ENCODE assay signal across 34 cellular contexts in the genomic region with DNA sequence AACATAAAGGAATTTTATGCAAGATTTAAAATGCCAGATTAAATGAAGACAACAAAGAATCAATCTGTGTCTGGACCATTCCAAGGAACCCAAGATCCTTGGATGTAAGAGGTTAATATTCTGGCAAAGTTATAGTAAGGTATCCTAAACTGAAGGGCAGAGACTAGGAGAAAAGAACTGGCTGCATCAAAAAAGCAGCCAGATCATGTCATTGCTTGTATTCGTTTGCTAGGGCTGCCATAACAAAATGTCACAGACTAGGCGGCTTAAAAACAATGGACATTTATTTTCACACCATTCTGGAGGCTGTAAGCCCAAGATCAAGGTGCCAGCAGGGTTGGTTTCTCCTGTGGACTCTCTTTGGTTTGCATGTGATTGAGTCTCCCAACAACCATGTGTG.
DNase-seq lines count a peak whose midpoint lies in the region; ATAC-seq, FAIRE-seq and TF ChIP-seq lines count a peak whose summit lies in the region.
"Had no signal": no experiment of that assay in that cellular context is flagged by ENCODE, and none has a peak within 500 bp of the region (broad histone marks: within the 10 kb centered on the region; RNA-seq: fewer than 3 reads in every experiment).

No MANE protein-coding gene starts in this region.

- TF ChIP-seq CTCF in A549 (IDR thresholded peaks at IDR 0.05), result no peak

- WGBS in A549 (ENCODE audit: missing lambda C conversion rate), result 0% methylated on average over 2 of the region's 2 CpGs

- H3K9me3 ChIP-seq in A549, result no peaks in the 10 kb centered on the region
- H3K9me3 ChIP-seq: BE2C had no signal

- H3K4me1 Mint-ChIP-seq in activated CD4-positive, alpha-beta T cell treated with anti-CD3 and anti-CD28 coated beads, Interleukin-2, amount 10 ng/mL, durations not matched to agents 24 days and 14 days, result no peaks in the 10 kb centered on the region
- H3K4me1 Mint-ChIP-seq: B cell; CD14-positive monocyte; CD4-positive, alpha-beta memory T cell; CD4-positive, CD25-positive, alpha-beta regulatory T cell; CD8-positive, alpha-beta memory T cell had no signal

- peak; percentile 31 for DNase-seq in NCI-H1105 treated with DMSO at 0.1 percent for 48 hours (lab: John Stamatoyannopoulos, UW)
- no peak for DNase-seq in NCI-H1105 (lab: John Stamatoyannopoulos, UW)
- peak; percentile 12 for DNase-seq in activated CD4-positive, alpha-beta T cell treated with anti-CD3 and anti-CD28 coated beads, Interleukin-2, amount 10 ng/mL, durations not matched to agents 24 days and 14 days
- DNase-seq in activated CD4-positive, alpha-beta T cell treated with anti-CD3 and anti-CD28 coated beads for 4 hours, result no peak
- no peak for DNase-seq in A549 (ENCODE audit: low read depth in 1 of 2, low spot score in 1 of 2)
- DNase-seq in NK-92 treated with Interleukin-12 subunit alpha and Interleukin-12 subunit beta, amount 100 ng/mL, for 24 hours (lab: John Stamatoyannopoulos, UW), result no peak
- DNase-seq: 8988T; ACHN; AML-193; BE2C; C1 segment of cervical spinal cord; Caco-2; Calu3; CD4-positive, alpha-beta memory T cell; CD4-positive, alpha-beta T cell; CD4-positive, CD25-positive, alpha-beta regulatory T cell; CD8-positive, alpha-beta memory T cell; CD8-positive, alpha-beta T cell; COR-L47; DMS 273 treated with DMSO at 0.1 percent for 48 hours; DMS153; DMS53; DMS79; DMS79 treated with DMSO at 0.1 percent for 48 hours; DND-41; EL had no signal

- CTCF ChIA-PET in A549 (lab: Yijun Ruan, JAX), result no interaction called here

- no peak for TF ChIP-seq RAD21 in A549 (conservative IDR thresholded peaks at IDR 0.05 in 1 of 2, IDR thresholded peaks at IDR 0.05 in 1 of 2)

- no peak overlapping the region for H3K27ac ChIP-seq in A549
- H3K27ac ChIP-seq: 22Rv1; BLaER1; BLaER1 treated with 17β-estradiol and CSF1 and Interleukin-3, amounts not matched to agents 10 nM and 100 nM; C4-2B had no signal

- H3K4me3 ChIP-seq in A549, result no peak overlapping the region
- H3K4me3 ChIP-seq: BLaER1; BLaER1 treated with 17β-estradiol and CSF1 and Interleukin-3, amounts not matched to agents 10 nM and 100 nM had no signal

- no peak overlapping the region for H3K4me3 Mint-ChIP-seq in activated CD4-positive, alpha-beta T cell treated with anti-CD3 and anti-CD28 coated beads, Interleukin-2, amount 10 ng/mL, durations not matched to agents 24 days and 14 days
- H3K4me3 Mint-ChIP-seq: B cell; CD14-positive monocyte; CD4-positive, alpha-beta memory T cell; CD4-positive, alpha-beta T cell; CD4-positive, CD25-positive, alpha-beta regulatory T cell; CD8-positive, alpha-beta memory T cell; CD8-positive, alpha-beta T cell had no signal

- ATAC-seq in A549, result no peak
- ATAC-seq: CD8-positive, alpha-beta T cell had no signal

- H3K27me3 Mint-ChIP-seq in activated CD4-positive, alpha-beta T cell treated with anti-CD3 and anti-CD28 coated beads, Interleukin-2, amount 10 ng/mL, durations not matched to agents 24 days and 14 days, result no peaks in the 10 kb centered on the region

- H3K4me1 ChIP-seq in A549, result no peaks in the 10 kb centered on the region
- H3K4me1 ChIP-seq: BE2C; BLaER1; BLaER1 treated with 17β-estradiol and CSF1 and Interleukin-3, amounts not matched to agents 10 nM and 100 nM; Caco-2 had no signal

- no peaks in the 10 kb centered on the region for H3K9me3 Mint-ChIP-seq in activated CD4-positive, alpha-beta T cell treated with anti-CD3 and anti-CD28 coated beads, Interleukin-2, amount 10 ng/mL, durations not matched to agents 24 days and 14 days
- H3K9me3 Mint-ChIP-seq: CD8-positive, alpha-beta T cell had no signal

- peak; percentile 70 for FAIRE-seq in A549 (lab: Jason Lieb, UNC)
- FAIRE-seq: A204.1, D721Med had no signal

- H3K4me2 ChIP-seq in A549, result no peak overlapping the region
- H3K4me2 ChIP-seq: BLaER1; BLaER1 treated with 17β-estradiol and CSF1 and Interleukin-3, amounts not matched to agents 10 nM and 100 nM had no signal

- TF ChIP-seq POLR2A in A549 (IDR thresholded peaks at IDR 0.05; ENCODE audit: low read length), result no peak

- intact Hi-C loops in activated CD4-positive, alpha-beta T cell treated with anti-CD3 and anti-CD28 coated beads, Interleukin-2, amount 10 ng/mL, durations not matched to agents 24 days and 14 days (cut with micrococcal nuclease), result no loop called here

- no peaks in the 10 kb centered on the region for H3K36me3 Mint-ChIP-seq in activated CD4-positive, alpha-beta T cell treated with anti-CD3 and anti-CD28 coated beads, Interleukin-2, amount 10 ng/mL, durations not matched to agents 24 days and 14 days (ENCODE audit: low read depth)
- H3K36me3 Mint-ChIP-seq: CD14-positive monocyte; CD4-positive, alpha-beta memory T cell; CD4-positive, CD25-positive, alpha-beta regulatory T cell; CD8-positive, alpha-beta memory T cell; CD8-positive, alpha-beta T cell had no signal

- POLR2A ChIA-PET in A549 (lab: Yijun Ruan, JAX), result no interaction called here

- H3K27ac Mint-ChIP-seq in activated CD4-positive, alpha-beta T cell treated with anti-CD3 and anti-CD28 coated beads, Interleukin-2, amount 10 ng/mL, durations not matched to agents 24 days and 14 days, result no peak overlapping the region
- H3K27ac Mint-ChIP-seq: B cell; CD14-positive monocyte; CD4-positive, alpha-beta memory T cell; CD4-positive, alpha-beta T cell; CD4-positive, CD25-positive, alpha-beta regulatory T cell; CD8-positive, alpha-beta memory T cell; CD8-positive, alpha-beta T cell had no signal

- no peak for TF ChIP-seq EP300 in A549 (IDR thresholded peaks at IDR 0.05)

TF ChIP-seq in A549, 52 proteins besides CTCF, POLR2A, EP300 and RAD21:
- TF ChIP-seq FOSB (CRISPR knock-in tag; IDR thresholded peaks at IDR 0.05) (no peak), ZNF302 (CRISPR knock-in tag; IDR thresholded peaks at IDR 0.05) (no peak), HOXB13 (CRISPR knock-in tag; IDR thresholded peaks at IDR 0.05; ENCODE audit: low read depth) (no peak), KDM5A (IDR thresholded peaks at IDR 0.05) (no peak), CHD4 (IDR thresholded peaks at IDR 0.05; ENCODE audit: borderline replicate concordance) (no peak), CBX8 (IDR thresholded peaks at IDR 0.05) (peak; percentile 93)
TF ChIP-seq in A549: peak in this region for 1.

Comparison
In these comparisons a context has a peak if more than half of its experiments do, and no peak if none do; other contexts are left out.
1. DNase-seq: peak in NCI-H1105 treated with DMSO at 0.1 percent for 48 hours (single experiment) and activated CD4-positive, alpha-beta T cell treated with anti-CD3 and anti-CD28 coated beads, Interleukin-2, amount 10 ng/mL, durations not matched to agents 24 days and 14 days (single experiment); none in NCI-H1105 (single experiment), activated CD4-positive, alpha-beta T cell treated with anti-CD3 and anti-CD28 coated beads for 4 hours (0 of 2), A549 (0 of 2) and NK-92 treated with Interleukin-12 subunit alpha and Interleukin-12 subunit beta, amount 100 ng/mL, for 24 hours (single experiment).